Comparison of ENCODE assay signal across 8 cellular contexts in the genomic region with DNA sequence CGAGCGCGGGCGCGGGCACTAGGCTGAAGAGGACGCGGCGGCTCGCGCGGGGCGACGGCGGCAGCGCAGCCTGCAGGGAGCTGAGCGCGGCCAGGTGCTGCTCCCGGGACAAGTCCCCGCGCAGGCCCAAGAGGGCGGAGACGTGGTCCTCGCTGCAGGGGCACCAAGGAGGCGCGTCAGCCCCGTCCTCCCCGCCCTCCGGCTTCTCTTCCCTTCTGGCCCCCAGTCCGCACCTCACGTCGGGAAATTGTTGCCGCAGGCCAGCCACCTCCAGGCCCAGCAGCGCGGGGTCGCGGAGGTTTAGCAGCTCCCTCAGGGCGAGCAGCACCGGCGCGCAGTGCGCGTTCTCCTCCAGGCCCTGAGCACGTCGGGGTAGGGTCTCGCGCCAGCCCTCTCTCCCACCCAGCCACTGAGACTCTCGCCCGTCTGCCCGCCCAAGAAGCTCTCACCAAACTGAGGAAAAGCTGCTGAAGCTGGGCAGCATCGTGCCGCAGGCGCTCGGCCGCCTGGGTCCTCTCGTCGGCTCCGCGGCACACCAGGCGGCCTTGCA. TPM values are rescaled to one million over a fixed set of nuclear protein-coding genes. Genes with fewer than 3 reads are reported as not detected.
A peak's percentile ranks its signal among the peaks of the same experiment; 100 is the strongest.
DNase-seq lines count a peak whose midpoint lies in the region; ATAC-seq and TF ChIP-seq lines count a peak whose summit lies in the region.

No MANE protein-coding gene starts in this region.

- peaks cover 15 to 20% of the 10 kb centered on the region in 2 donors for H3K4me1 ChIP-seq in ascending aorta
- H3K4me1 ChIP-seq in testis: peaks cover 29% of the 10 kb centered on the region

- H3K27me3 ChIP-seq in ascending aorta (no peaks in the 10 kb centered on the region), testis (no peaks in the 10 kb centered on the region)

- TF ChIP-seq POLR2A in testis (IDR thresholded peaks at IDR 0.05): no peak

- TF ChIP-seq CTCF in ascending aorta (IDR thresholded peaks at IDR 0.05) (no peak), testis (IDR thresholded peaks at IDR 0.05) (no peak)

- intact Hi-C loops in ascending aorta (cut with DNase I) (loop anchor here (1.0 to 5.0 kb wide), 4 partner anchors 21 to 230 kb away; partner anchors contain the start of gene B3GNT9), left colon (cut with DNase I, micrococcal nuclease) (no loop called here), testis (cut with DNase I; ENCODE audit: low total_unique reads) (no loop called here)

- H3K36me3 ChIP-seq in ascending aorta: no peaks in the 10 kb centered on the region
- H3K36me3 ChIP-seq in testis (ENCODE audit: low read depth, missing control alignments): no peaks in the 10 kb centered on the region

- ATAC-seq in HG03064 (IDR thresholded peaks at IDR 0.05; ENCODE audit: low read depth, unreplicated experiment) (peak; percentile 10), left colon (peak; percentile 33), HG03442 (IDR thresholded peaks at IDR 0.05; ENCODE audit: unreplicated experiment) (no peak), HG03108 (IDR thresholded peaks at IDR 0.05; ENCODE audit: unreplicated experiment) (no peak)

- H3K4me3 ChIP-seq in ascending aorta: peak overlapping the region; percentile 74 to 76
- H3K4me3 ChIP-seq in testis: peak overlapping the region; percentile 64 to 81

- WGBS in testis, 2 donors: 2 to 5% methylated on average over 40 to 57 of the region's 59 CpGs

- peak; percentile 30 for DNase-seq in ELR (ENCODE audit: low read depth)
- no peak for DNase-seq in ascending aorta (ENCODE audit: low spot score in 2 of 2)
- no peak for DNase-seq in left colon
- DNase-seq in testis: no peak
- no peak for DNase-seq in activated CD4-positive, alpha-beta T cell treated with anti-CD3 and anti-CD28 coated beads, Interleukin-2, amount 50 U/mL, for 48 hours

- H3K9me3 ChIP-seq in ascending aorta (no peaks in the 10 kb centered on the region), testis (no peaks in the 10 kb centered on the region)

- H3K27ac ChIP-seq in ascending aorta (peak overlapping the region; percentile 92 to 96), testis (peak overlapping the region; percentile 98 to 99)

RNA-seq across cellular contexts. Expression of gene MATCAP1, which starts 0.8 kb away (rescaled TPM):
- total RNA-seq in ascending aorta: 18.9 TPM
- 10 to 100 TPM; 21.9 to 30.8 TPM for total RNA-seq in left colon
- 10 to 100 TPM; 65.1 to 89.4 TPM for total RNA-seq in testis
- polyA plus RNA-seq in testis (ENCODE audit: insufficient read depth, low read depth, low replicate concordance): 44.6 TPM

RNA-seq across cellular contexts. Expression of gene EXOC3L1, which starts 5.4 kb away (rescaled TPM):
- 11.2 TPM for total RNA-seq in ascending aorta
- total RNA-seq in left colon: 1 to 10 TPM; 2.3 to 5.9 TPM
- 1 to 10 TPM; 5.1 to 9.0 TPM for total RNA-seq in testis
- polyA plus RNA-seq in testis (ENCODE audit: insufficient read depth, low read depth, low replicate concordance): 2.6 TPM

RNA-seq across cellular contexts. Expression of gene E2F4, which starts 7.4 kb away (rescaled TPM):
- total RNA-seq in ascending aorta (114 TPM), left colon (10 to 100 TPM; 59.1 to 81.4 TPM), testis (100 to 1,000 TPM; 110 to 126 TPM)
- polyA plus RNA-seq in testis (ENCODE audit: insufficient read depth, low read depth, low replicate concordance): 72.5 TPM

RNA-seq across cellular contexts. Expression of gene NOL3, which starts 14.2 kb away (rescaled TPM):
- total RNA-seq in ascending aorta (87.6 TPM), left colon (10 to 100 TPM; 23.1 to 30.2 TPM), testis (10 to 100 TPM; 16.2 to 34.9 TPM)
- polyA plus RNA-seq in testis (ENCODE audit: insufficient read depth, low read depth, low replicate concordance): 11.8 TPM

RNA-seq across cellular contexts. Expression of gene ELMO3, which starts 14.4 kb away (rescaled TPM):
- not detected for total RNA-seq in ascending aorta
- 10 to 100 TPM; 58.1 to 60.5 TPM for total RNA-seq in left colon
- total RNA-seq in testis: 10 to 100 TPM in 1 of 2 donors, 1 to 10 TPM in 1; 9.3 to 10.5 TPM
- polyA plus RNA-seq in testis (ENCODE audit: insufficient read depth, low read depth, low replicate concordance): 22.2 TPM

Comparison
In these comparisons a context has a peak if more than half of its experiments do, and no peak if none do; other contexts are left out.
1. ATAC-seq: peak in HG03064 (single experiment) and left colon (single experiment); none in HG03442 (single experiment) and HG03108 (single experiment).